15 cellular contexts compared by ENCODE assay signal in genomic region chr4:51932261-51932660, GRCh38.
A peak's percentile ranks its signal among the peaks of the same experiment; 100 is the strongest.
DNase-seq lines count a peak whose midpoint lies in the region; ATAC-seq and TF ChIP-seq lines count a peak whose summit lies in the region.
"Had no signal": no experiment of that assay in that cellular context is flagged by ENCODE, and none has a peak within 500 bp of the region (broad histone marks: within the 10 kb centered on the region; RNA-seq: fewer than 3 reads in every experiment).

No MANE protein-coding gene starts in this region.

- ATAC-seq in right cardiac atrium (peak; percentile 61 to 66), aorta (ENCODE audit: low FRiP score) (peak; percentile 81), HG03521 (IDR thresholded peaks at IDR 0.05; ENCODE audit: unreplicated experiment) (no peak)
- ATAC-seq: gastrocnemius medialis had no signal

- H3K4me3 ChIP-seq in right cardiac atrium (ENCODE audit: low read length) = no peak overlapping the region
- H3K4me3 ChIP-seq in right atrium auricular region = no peak overlapping the region
- no peak overlapping the region for H3K4me3 ChIP-seq in astrocyte of the cerebellum (ENCODE audit: low read depth, low read length)
- no peak overlapping the region for H3K4me3 ChIP-seq in aorta (ENCODE audit: low read length in 2 of 2)
- H3K4me3 ChIP-seq: gastrocnemius medialis had no signal

- H3K27me3 ChIP-seq in right cardiac atrium (ENCODE audit: control insufficient read depth, insufficient read depth) = no peaks in the 10 kb centered on the region
- H3K27me3 ChIP-seq in right atrium auricular region = no peaks in the 10 kb centered on the region
- H3K27me3 ChIP-seq in aorta (ENCODE audit: control insufficient read depth in 1 of 2, insufficient read depth in 2 of 2, low read length in 1 of 2) = no peaks in the 10 kb centered on the region
- H3K27me3 ChIP-seq: gastrocnemius medialis had no signal

- peak in 2 of 3 donors; percentile 18 to 55 for DNase-seq in right cardiac atrium
- DNase-seq in right atrium auricular region (ENCODE audit: low spot score) = no peak
- DNase-seq in astrocyte of the cerebellum (ENCODE audit: low read depth) = peak; percentile 89
- peak; percentile 5 for DNase-seq in hepatic stellate cell (ENCODE audit: low spot score)
- DNase-seq in aorta = peak in 1 of 2 donors; percentile 69
- DNase-seq in activated effector memory CD4-positive, alpha-beta T cell treated with anti-CD3 and anti-CD28 coated beads, Interleukin-2, amount 50 U/mL, for 16 hours = no peak
- no peak for DNase-seq in activated CD4-positive, CD25-positive, alpha-beta regulatory T cell (lab: John Stamatoyannopoulos, UW)
- DNase-seq: activated CD4-positive, alpha-beta T cell treated with anti-CD3 and anti-CD28 coated beads, Interleukin-2, amount 50 U/mL, for 4 hours; activated T-cell treated with anti-CD3 and anti-CD28 coated beads, Interleukin-2, amount 50 U/mL, for 1 hour; central memory CD4-positive, alpha-beta T cell; gastrocnemius medialis; NCI-H2081; NCI-H524 treated with DMSO at 0.1 percent for 48 hours; stimulated activated CD4-positive, alpha-beta T cell treated with anti-CD3 and anti-CD28 coated beads, Interleukin-1b, Interleukin-23, amount 100 ng/mL, for 48 hours had no signal

- in situ Hi-C loops in astrocyte of the cerebellum (cut with HindIII; ENCODE audit: low sequenced_read_pairs) = no loop called here

- TF ChIP-seq CTCF in right atrium auricular region (IDR thresholded peaks at IDR 0.05) (no peak), astrocyte of the cerebellum (IDR thresholded peaks at IDR 0.05; ENCODE audit: low read depth, low read length, missing control alignments) (no peak)

- intact Hi-C loops in right cardiac atrium (cut with DNase I) (no loop called here), aorta (cut with DNase I) (no loop called here)

- WGBS in right cardiac atrium = 30% methylated on average over 2 of the region's 2 CpGs
- 0 to 1% methylated on average over 2 of the region's 2 CpGs for WGBS in aorta, 2 donors

- H3K27ac ChIP-seq in right cardiac atrium (ENCODE audit: low read length) (no peak overlapping the region), right atrium auricular region (no peak overlapping the region), aorta (ENCODE audit: low read depth in 1 of 2, low read length in 2 of 2) (no peak overlapping the region)
- H3K27ac ChIP-seq: gastrocnemius medialis had no signal

- no peaks in the 10 kb centered on the region for H3K9me3 ChIP-seq in right cardiac atrium (ENCODE audit: control insufficient read depth, low read length)
- H3K9me3 ChIP-seq in right atrium auricular region = no peaks in the 10 kb centered on the region
- H3K9me3 ChIP-seq in aorta (ENCODE audit: control insufficient read depth, low read length) = no peaks in the 10 kb centered on the region
- H3K9me3 ChIP-seq: gastrocnemius medialis had no signal

- H3K36me3 ChIP-seq in right atrium auricular region (no peaks in the 10 kb centered on the region), aorta (ENCODE audit: control insufficient read depth in 1 of 2, insufficient read depth in 2 of 2, low read length in 1 of 2) (no peaks in the 10 kb centered on the region)
- H3K36me3 ChIP-seq: gastrocnemius medialis had no signal

- H3K4me1 ChIP-seq in right cardiac atrium (ENCODE audit: control insufficient read depth, insufficient read depth, low read length) (no peaks in the 10 kb centered on the region), right atrium auricular region (no peaks in the 10 kb centered on the region), aorta (ENCODE audit: control insufficient read depth in 1 of 2, insufficient read depth in 2 of 2, low read length in 2 of 2) (peaks cover 0 to 2% of the 10 kb centered on the region in 2 donors)
- H3K4me1 ChIP-seq: gastrocnemius medialis had no signal

Comparison
In these comparisons a context has a peak if more than half of its experiments do, and no peak if none do; other contexts are left out.
1. DNase-seq: peak in right cardiac atrium (2 of 3), astrocyte of the cerebellum (single experiment) and hepatic stellate cell (single experiment); none in right atrium auricular region (single experiment), activated effector memory CD4-positive, alpha-beta T cell treated with anti-CD3 and anti-CD28 coated beads, Interleukin-2, amount 50 U/mL, for 16 hours (single experiment) and activated CD4-positive, CD25-positive, alpha-beta regulatory T cell (0 of 4).